8 cellular contexts compared by ENCODE assay signal in the genomic region with DNA sequence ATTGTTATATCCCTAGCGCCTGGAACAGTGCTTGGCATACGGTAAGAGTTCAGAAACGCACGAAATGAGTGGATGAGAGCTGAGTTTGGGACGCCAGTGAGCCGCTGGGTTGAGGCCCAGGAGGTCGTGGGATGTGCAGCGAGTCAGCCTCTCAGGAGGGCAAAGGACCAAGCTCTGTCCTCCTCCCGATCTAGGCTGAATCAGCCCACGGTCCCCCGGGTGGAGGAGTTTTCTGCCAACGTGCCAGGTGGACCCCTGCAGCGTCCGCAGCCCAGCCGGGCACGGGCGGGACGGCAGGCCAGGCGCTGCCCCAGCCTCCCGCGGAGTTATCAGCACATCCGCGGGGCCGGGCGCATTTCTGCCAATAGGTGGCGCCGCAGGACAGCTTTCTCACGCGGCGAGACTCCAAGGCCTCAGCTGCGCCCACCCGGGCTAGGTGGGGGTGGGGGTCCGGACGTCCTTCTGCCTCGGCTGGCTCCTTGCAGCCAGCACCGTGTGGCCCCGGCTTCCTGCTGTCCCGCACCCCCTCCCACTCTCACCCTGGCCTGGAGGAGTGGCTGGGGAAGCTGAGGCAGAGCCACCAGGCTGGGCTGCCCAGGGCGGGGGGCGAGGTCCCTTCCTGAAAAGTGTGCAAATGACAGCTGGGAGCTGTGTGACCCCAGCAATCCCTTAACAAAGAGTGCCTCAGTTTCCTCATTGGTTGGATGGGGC. TPM values are rescaled to one million over a fixed set of nuclear protein-coding genes. Genes with fewer than 3 reads are reported as not detected.
DNase-seq lines count a peak whose midpoint lies in the region; ATAC-seq lines count a peak whose summit lies in the region.

No MANE protein-coding gene starts in this region.

- H3K9me3 ChIP-seq in ectodermal cell (ENCODE audit: control insufficient read depth, low read length), result no peaks in the 10 kb centered on the region

- WGBS in ectodermal cell, 2 experiments, result 11 to 12% methylated on average over 40 of the region's 40 CpGs

- H3K4me1 ChIP-seq in ectodermal cell (ENCODE audit: control insufficient read depth, insufficient read depth, low read length), result peaks cover 24% of the 10 kb centered on the region

- DNase-seq in SIG-M5 treated with dmso at 0.1 percent for 504 hours (lab: John Stamatoyannopoulos, UW; ENCODE audit: unreplicated experiment) (peak; percentile 22), SIG-M5 (lab: John Stamatoyannopoulos, UW) (no peak), NCI-H2227 treated with DMSO at 0.1 percent for 48 hours (lab: John Stamatoyannopoulos, UW) (peak; percentile 24), lung microvascular endothelial cell (ENCODE audit: low read depth in 2 of 2) (peak; percentile 65 to 81)
- DNase-seq in activated CD4-positive, alpha-beta T cell treated with anti-CD3 and anti-CD28 coated beads, Interleukin-2, amount 50 U/mL, for 4 hours, result peak; percentile 74 to 78
- peak; percentile 49 to 52 for DNase-seq in stimulated activated CD8-positive, alpha-beta memory T cell treated with anti-CD3 and anti-CD28 coated beads, Interleukin-15, amount 100 ng/mL, for 4 hours (ENCODE audit: low read depth in 2 of 2)

- ATAC-seq in GM19397 (IDR thresholded peaks at IDR 0.05; ENCODE audit: unreplicated experiment), result no peak

- no peak overlapping the region for H3K27ac ChIP-seq in ectodermal cell (ENCODE audit: insufficient read depth, low read depth, low read length, poor library complexity, severe bottlenecking)

- H3K4me3 ChIP-seq in ectodermal cell (ENCODE audit: insufficient read depth, low read depth, low read length), result peak overlapping the region; percentile 4

- no peaks in the 10 kb centered on the region for H3K27me3 ChIP-seq in ectodermal cell (ENCODE audit: control insufficient read depth, insufficient read depth, low read length, poor library complexity, severe bottlenecking)

- peaks cover 6% of the 10 kb centered on the region for H3K36me3 ChIP-seq in ectodermal cell (ENCODE audit: control insufficient read depth, insufficient read depth, low read length)

RNA-seq across cellular contexts. Expression of gene RPS19BP1, which starts 2.2 kb away (rescaled TPM):
- polyA plus RNA-seq in ectodermal cell (2013, experiment 1 of 4), result 67.8 TPM
- polyA plus RNA-seq in ectodermal cell (2013, experiment 2 of 4), result 69.3 TPM
- polyA plus RNA-seq in ectodermal cell (2013, experiment 3 of 4), result 68.2 TPM
- 79.0 TPM for polyA plus RNA-seq in ectodermal cell (2013, experiment 4 of 4)
- 40.3 and 48.2 TPM in 2 replicates for total RNA-seq in lung microvascular endothelial cell

RNA-seq across cellular contexts. Expression of gene ATF4, which starts 14.4 kb away (rescaled TPM):
- 286 TPM for polyA plus RNA-seq in ectodermal cell (2013, experiment 1 of 4)
- polyA plus RNA-seq in ectodermal cell (2013, experiment 2 of 4), result 320 TPM
- polyA plus RNA-seq in ectodermal cell (2013, experiment 3 of 4), result 282 TPM
- polyA plus RNA-seq in ectodermal cell (2013, experiment 4 of 4), result 313 TPM
- 126 and 213 TPM in 2 replicates for total RNA-seq in lung microvascular endothelial cell

RNA-seq across cellular contexts. Expression of gene MIEF1, which starts 32.7 kb away (rescaled TPM):
- 40.4 TPM for polyA plus RNA-seq in ectodermal cell (2013, experiment 1 of 4)
- 48.4 TPM for polyA plus RNA-seq in ectodermal cell (2013, experiment 2 of 4)
- polyA plus RNA-seq in ectodermal cell (2013, experiment 3 of 4), result 28.6 TPM
- 32.2 TPM for polyA plus RNA-seq in ectodermal cell (2013, experiment 4 of 4)
- total RNA-seq in lung microvascular endothelial cell, result 10.5 and 11.6 TPM in 2 replicates

RNA-seq across cellular contexts. Expression of gene CACNA1I, which starts 35.8 kb away (rescaled TPM):
- polyA plus RNA-seq in ectodermal cell (2013, experiment 1 of 4), result 0.37 TPM
- 0.41 TPM for polyA plus RNA-seq in ectodermal cell (2013, experiment 2 of 4)
- polyA plus RNA-seq in ectodermal cell (2013, experiment 3 of 4), result 0.32 TPM
- polyA plus RNA-seq in ectodermal cell (2013, experiment 4 of 4), result 0.24 TPM
- total RNA-seq in lung microvascular endothelial cell, result not detected in 2 replicates
